19 cellular contexts compared by ENCODE assay signal in the genomic region with DNA sequence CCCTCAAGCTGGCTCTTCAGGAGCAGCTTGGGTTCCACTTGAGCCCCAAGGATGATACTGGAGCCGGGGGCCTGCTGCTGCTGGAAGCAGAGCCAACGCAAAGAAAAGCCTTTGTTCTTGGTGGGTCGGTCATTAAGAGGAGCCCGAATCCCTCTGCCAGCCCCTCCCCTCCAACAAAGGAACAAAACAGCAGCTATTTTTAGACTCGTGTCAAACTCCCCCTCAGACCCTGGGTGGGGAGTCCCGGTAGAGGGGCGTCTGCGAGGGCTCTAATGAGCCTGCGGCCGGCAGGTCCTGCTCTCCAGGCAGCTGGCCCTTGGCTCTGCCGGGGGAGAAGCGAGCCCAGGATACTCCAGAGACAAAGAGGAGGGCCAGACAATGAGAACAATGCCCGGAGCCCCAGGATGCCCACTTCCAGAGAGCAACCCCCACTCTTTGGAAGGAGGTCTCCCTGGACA.
DNase-seq lines count a peak whose midpoint lies in the region; ATAC-seq and TF ChIP-seq lines count a peak whose summit lies in the region.
"Had no signal": no experiment of that assay in that cellular context is flagged by ENCODE, and none has a peak within 500 bp of the region (broad histone marks: within the 10 kb centered on the region; RNA-seq: fewer than 3 reads in every experiment).

No MANE protein-coding gene starts in this region.

- H3K4me3 Mint-ChIP-seq in neural progenitor cell (peak overlapping the region; percentile 50), Calu3 (ENCODE audit: low read depth, unreplicated experiment) (no peak overlapping the region)
- H3K4me3 Mint-ChIP-seq in naive thymus-derived CD4-positive, alpha-beta T cell: no peak overlapping the region
- H3K4me3 Mint-ChIP-seq: CD4-positive, alpha-beta T cell had no signal

- no TSS peak for BruUV-seq in Calu3 (replicated peaks; lab: Mats Ljungman, UMichigan)

- H3K27ac Mint-ChIP-seq in neural progenitor cell: no peak overlapping the region
- no peak overlapping the region for H3K27ac Mint-ChIP-seq in naive thymus-derived CD4-positive, alpha-beta T cell
- H3K27ac Mint-ChIP-seq in Calu3 (ENCODE audit: unreplicated experiment): no peak overlapping the region
- H3K27ac Mint-ChIP-seq: CD4-positive, alpha-beta T cell had no signal

- H3K4me3 ChIP-seq in HUES48 (ENCODE audit: low read depth, low read length) (no peak overlapping the region), neural progenitor cell (peak overlapping the region; percentile 27)
- no peak overlapping the region for H3K4me3 ChIP-seq in naive thymus-derived CD4-positive, alpha-beta T cell (ENCODE audit: low read length)
- H3K4me3 ChIP-seq: HAP-1, MG63 had no signal

- TF ChIP-seq CTCF in neural progenitor cell (IDR thresholded peaks at IDR 0.05) (no peak), Calu3 (IDR thresholded peaks at IDR 0.05; ENCODE audit: unreplicated experiment) (no peak)

- H3K79me2 ChIP-seq in neural progenitor cell (ENCODE audit: low read depth): no peaks in the 10 kb centered on the region

- peaks cover 19% of the 10 kb centered on the region for H3F3A ChIP-seq in neural progenitor cell (ENCODE audit: low read depth)

- POLR2A ChIA-PET in naive thymus-derived CD4-positive, alpha-beta T cell (lab: Charles Lee): no interaction called here

- H4K20me1 ChIP-seq in neural progenitor cell (ENCODE audit: low read depth): peaks cover 14% of the 10 kb centered on the region

- H3K9ac ChIP-seq in HUES48 (ENCODE audit: low read depth, low read length): no peak overlapping the region
- no peak overlapping the region for H3K9ac ChIP-seq in neural progenitor cell

- DNase-seq in NCI-H146 (lab: John Stamatoyannopoulos, UW) (peak; percentile 38), NCI-H146 treated with DMSO at 0.1 percent for 48 hours (lab: John Stamatoyannopoulos, UW; ENCODE audit: unreplicated experiment) (no peak), NCI-H69 (lab: John Stamatoyannopoulos, UW) (peak; percentile 43), neural progenitor cell (ENCODE audit: low spot score) (peak; percentile 88), HCEC 1CT (no peak), Calu3 (no peak)
- DNase-seq in naive thymus-derived CD4-positive, alpha-beta T cell: no peak
- DNase-seq: 8988T; BE2C; CD4-positive, alpha-beta T cell; GF-D8; IMR-90; Karpas-422; MG63; NCI-H1436; NCI-H446 had no signal

- H3K36me3 ChIP-seq in HUES48 (ENCODE audit: control insufficient read depth, insufficient read depth, low read length) (no peaks in the 10 kb centered on the region), neural progenitor cell (no peaks in the 10 kb centered on the region)
- no peaks in the 10 kb centered on the region for H3K36me3 ChIP-seq in naive thymus-derived CD4-positive, alpha-beta T cell (ENCODE audit: control insufficient read depth in 2 of 3, insufficient read depth in 3 of 3, low read length in 3 of 3)
- H3K36me3 ChIP-seq: BE2C, HAP-1, MG63 had no signal

- peaks cover 15% of the 10 kb centered on the region; the same call in 1 of the 2 replicates for H3K4me1 ChIP-seq in HUES48 (ENCODE audit: control insufficient read depth, insufficient read depth, low read length)
- H3K4me1 ChIP-seq in neural progenitor cell: peaks cover 18% of the 10 kb centered on the region
- H3K4me1 ChIP-seq in naive thymus-derived CD4-positive, alpha-beta T cell (ENCODE audit: control insufficient read depth in 2 of 2, insufficient read depth in 2 of 2, low read length in 2 of 2): no peaks in the 10 kb centered on the region
- H3K4me1 ChIP-seq: BE2C had no signal

- intact Hi-C loops in naive thymus-derived CD4-positive, alpha-beta T cell (cut with micrococcal nuclease): loop anchor here (2.0 kb wide), 3 partner anchors 129 to 269 kb away; no protein-coding TSS in a partner anchor
- intact Hi-C loops in Calu3 (cut with micrococcal nuclease; ENCODE audit: unreplicated experiment): loop anchor here (5.0 to 10.0 kb wide), 3 partner anchors 139 to 269 kb away; no protein-coding TSS in a partner anchor

- H3K9me3 ChIP-seq in HUES48 (ENCODE audit: control insufficient read depth, insufficient read depth, low read length) (no peaks in the 10 kb centered on the region), neural progenitor cell (ENCODE audit: low read depth) (no peaks in the 10 kb centered on the region)
- H3K9me3 ChIP-seq in naive thymus-derived CD4-positive, alpha-beta T cell (ENCODE audit: control insufficient read depth in 2 of 3, low read length in 3 of 3): no peaks in the 10 kb centered on the region
- H3K9me3 ChIP-seq: BE2C, HAP-1, MG63 had no signal

- no peaks in the 10 kb centered on the region for H3K27me3 ChIP-seq in HUES48 (ENCODE audit: control insufficient read depth, insufficient read depth, low read length)
- no peaks in the 10 kb centered on the region for H3K27me3 ChIP-seq in neural progenitor cell
- H3K27me3 ChIP-seq in naive thymus-derived CD4-positive, alpha-beta T cell (ENCODE audit: control insufficient read depth in 2 of 2, insufficient read depth in 2 of 2, low read length in 2 of 2): no peaks in the 10 kb centered on the region
- H3K27me3 ChIP-seq: BE2C, MG63 had no signal

- peak overlapping the region; percentile 58 for H3K27ac ChIP-seq in HUES48 (ENCODE audit: low read depth, low read length)
- H3K27ac ChIP-seq in neural progenitor cell: no peak overlapping the region
- no peak overlapping the region for H3K27ac ChIP-seq in naive thymus-derived CD4-positive, alpha-beta T cell (ENCODE audit: low read depth, low read length)

- H3K27me3 Mint-ChIP-seq in neural progenitor cell (ENCODE audit: insufficient read depth, low read depth): peaks cover 21% of the 10 kb centered on the region
- peaks cover 3 to 12% (median 6%) of the 10 kb centered on the region in 5 donors for H3K27me3 Mint-ChIP-seq in naive thymus-derived CD4-positive, alpha-beta T cell
- H3K27me3 Mint-ChIP-seq in Calu3 (ENCODE audit: unreplicated experiment): no peaks in the 10 kb centered on the region

- no peak overlapping the region for H2AFZ ChIP-seq in neural progenitor cell (replicated peaks)

- ATAC-seq in naive thymus-derived CD4-positive, alpha-beta T cell: no peak
- ATAC-seq: Panc1 had no signal

- no peaks in the 10 kb centered on the region for H3K36me3 Mint-ChIP-seq in neural progenitor cell
- no peaks in the 10 kb centered on the region for H3K36me3 Mint-ChIP-seq in naive thymus-derived CD4-positive, alpha-beta T cell
- H3K36me3 Mint-ChIP-seq in Calu3 (ENCODE audit: insufficient read depth, unreplicated experiment): no peaks in the 10 kb centered on the region

- CTCF ChIA-PET in naive thymus-derived CD4-positive, alpha-beta T cell (lab: Charles Lee): interaction anchor here (0.6 kb wide), 1 partner anchor 213 kb away, joined by 3 read pairs; no protein-coding TSS in a partner anchor
- CTCF ChIA-PET in Calu3 (lab: Charles Lee): no interaction called here

- peaks cover 3% of the 10 kb centered on the region for H3K9me3 Mint-ChIP-seq in neural progenitor cell
- H3K9me3 Mint-ChIP-seq in naive thymus-derived CD4-positive, alpha-beta T cell: peaks cover 0 to 12% (median 4%) of the 10 kb centered on the region in 11 donors
- H3K9me3 Mint-ChIP-seq in Calu3 (ENCODE audit: low read depth, unreplicated experiment): no peaks in the 10 kb centered on the region
- H3K9me3 Mint-ChIP-seq: CD4-positive, alpha-beta T cell had no signal

- peaks cover 9% of the 10 kb centered on the region for H3K4me1 Mint-ChIP-seq in neural progenitor cell
- peaks cover 0 to 6% (median 0%) of the 10 kb centered on the region in 7 donors for H3K4me1 Mint-ChIP-seq in naive thymus-derived CD4-positive, alpha-beta T cell
- H3K4me1 Mint-ChIP-seq in Calu3 (ENCODE audit: low read depth, unreplicated experiment): peaks cover 12% of the 10 kb centered on the region

- H3K4me2 ChIP-seq in neural progenitor cell: peak overlapping the region; percentile 68

Comparison
In these comparisons a context has a peak if more than half of its experiments do, and no peak if none do; other contexts are left out.
1. DNase-seq: peak in NCI-H146 (single experiment), NCI-H69 (single experiment) and neural progenitor cell (single experiment); none in NCI-H146 treated with DMSO at 0.1 percent for 48 hours (single experiment), naive thymus-derived CD4-positive, alpha-beta T cell (0 of 9), HCEC 1CT (single experiment) and Calu3 (single experiment).